Comparison of ENCODE assay signal across 10 cellular contexts in genomic region chr9:86795861-86796497, GRCh38.
DNase-seq lines count a peak whose midpoint lies in the region; TF ChIP-seq lines count a peak whose summit lies in the region.
"Had no signal": no experiment of that assay in that cellular context is flagged by ENCODE, and none has a peak within 500 bp of the region (broad histone marks: within the 10 kb centered on the region; RNA-seq: fewer than 3 reads in every experiment).

No MANE protein-coding gene starts in this region.

- peaks cover 6% of the 10 kb centered on the region for H3K27me3 Mint-ChIP-seq in type B pancreatic cell

- H3K4me3 ChIP-seq in MG63 = no peak overlapping the region
- no peak overlapping the region for H3K4me3 ChIP-seq in H7 (ENCODE audit: insufficient read depth, low read depth, low read length)

- peak overlapping the region; percentile 47 for H3K4me3 Mint-ChIP-seq in type B pancreatic cell

- H3K36me3 ChIP-seq in MG63 (no peaks in the 10 kb centered on the region), H7 (replicated peaks; ENCODE audit: control insufficient read depth, insufficient read depth, low read length) (no peaks in the 10 kb centered on the region)

- no peaks in the 10 kb centered on the region for H3K9me3 ChIP-seq in MG63

- peaks cover 42% of the 10 kb centered on the region for H3K4me1 Mint-ChIP-seq in type B pancreatic cell (ENCODE audit: unreplicated experiment)

- peak; percentile 70 for TF ChIP-seq CTCF in type B pancreatic cell (conservative IDR thresholded peaks at IDR 0.05)

- DNase-seq in MG63 (peak; percentile 49), fibroblast of gingiva (ENCODE audit: low read depth) (peak; percentile 99), mucosa of gallbladder (ENCODE audit: low spot score) (peak; percentile 49), type B pancreatic cell (ENCODE audit: extremely low spot score, unreplicated experiment) (no peak), H7 (no peak), NCI-H2107 (lab: John Stamatoyannopoulos, UW) (no peak), DMS153 treated with DMSO at 0.1 percent for 48 hours (lab: John Stamatoyannopoulos, UW; ENCODE audit: unreplicated experiment) (no peak)
- DNase-seq: activated gamma-delta T cell treated with Interleukin-2 at 50 U/mL for 16 hours, NCI-H345, SHP77 had no signal

- H3K9me3 Mint-ChIP-seq in type B pancreatic cell = no peaks in the 10 kb centered on the region

- no peaks in the 10 kb centered on the region for H3K36me3 Mint-ChIP-seq in type B pancreatic cell

- H3K27me3 ChIP-seq in MG63 = no peaks in the 10 kb centered on the region
- H3K27me3 ChIP-seq in H7 (ENCODE audit: control insufficient read depth, insufficient read depth, low read length) = no peaks in the 10 kb centered on the region

- H3K27ac Mint-ChIP-seq in type B pancreatic cell = no peak overlapping the region

Comparison
In these comparisons a context has a peak if more than half of its experiments do, and no peak if none do; other contexts are left out.
1. DNase-seq: peak in MG63 (single experiment), fibroblast of gingiva (single experiment) and mucosa of gallbladder (single experiment); none in type B pancreatic cell (single experiment), H7 (single experiment), NCI-H2107 (single experiment) and DMS153 treated with DMSO at 0.1 percent for 48 hours (single experiment).